Comparison of ENCODE assay signal across 1 cellular context in the genomic region with DNA sequence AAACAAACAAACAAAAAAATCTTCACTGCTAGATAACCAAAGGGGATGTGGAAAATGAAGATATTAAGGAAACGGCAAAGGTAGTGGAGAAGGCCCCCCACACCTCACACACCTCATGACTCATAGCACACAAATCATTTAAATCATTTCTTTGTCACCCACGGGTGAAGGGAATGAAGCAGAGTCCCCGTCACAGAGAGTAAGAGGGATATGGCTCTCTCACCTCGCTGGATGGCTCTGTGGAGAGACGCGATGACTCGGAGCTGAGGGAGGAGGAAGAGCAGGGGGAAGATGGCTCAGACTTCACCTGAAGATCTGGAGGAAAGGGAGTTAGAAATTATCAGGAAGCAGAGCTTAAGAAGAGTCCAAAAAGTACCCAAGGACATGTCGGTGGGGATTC.
TF ChIP-seq lines count a peak whose summit lies in the region.

No MANE protein-coding gene starts in this region.

TF ChIP-seq in HepG2, 621 proteins besides CTCF, POLR2A, EP300 and RAD21:
- TF ChIP-seq PHF8 (CRISPR knock-in tag; IDR thresholded peaks at IDR 0.05) (peak; percentile 4; the same call in 1 of the 2 replicates), ZFP90 (CRISPR knock-in tag; IDR thresholded peaks at IDR 0.05; ENCODE audit: borderline replicate concordance) (0 out of 2 replicates have a peak, but pooled peaks have one; percentile 1), PAWR (CRISPR knock-in tag; IDR thresholded peaks at IDR 0.05; ENCODE audit: borderline replicate concordance) (no peak), ZNF782 (CRISPR knock-in tag; IDR thresholded peaks at IDR 0.05; ENCODE audit: borderline replicate concordance) (no peak)
